32 cellular contexts compared by ENCODE assay signal in genomic region chr10:132618158-132618924, GRCh38.
DNase-seq lines count a peak whose midpoint lies in the region; ATAC-seq and TF ChIP-seq lines count a peak whose summit lies in the region.
"Had no signal": no experiment of that assay in that cellular context is flagged by ENCODE, and none has a peak within 500 bp of the region (broad histone marks: within the 10 kb centered on the region; RNA-seq: fewer than 3 reads in every experiment).

No MANE protein-coding gene starts in this region.

- peaks cover 0 to 19% (median 5%) of the 10 kb centered on the region in 4 donors for H3K36me3 ChIP-seq in esophagus muscularis mucosa
- H3K36me3 ChIP-seq: adrenal gland, transverse colon had no signal

- DNase-seq in AG10803 (ENCODE audit: low read depth) (peak; percentile 31), GM03348 (ENCODE audit: low spot score) (peak; percentile 37), esophagus muscularis mucosa (ENCODE audit: extremely low spot score) (no peak), left ventricle myocardium superior (no peak), activated gamma-delta T cell treated with Interleukin-2 at 50 U/mL for 16 hours (no peak), medulla oblongata (ENCODE audit: extremely low spot score) (no peak)
- DNase-seq: ACHN; activated CD4-positive, alpha-beta memory T cell treated with anti-CD3 and anti-CD28 coated beads for 36 hours; activated CD4-positive, CD25-positive, alpha-beta regulatory T cell treated with anti-CD3 and anti-CD28 coated beads, Interleukin-2, amount 50 U/mL, for 72 hours; activated CD8-positive, alpha-beta memory T cell treated with anti-CD3 and anti-CD28 coated beads, Interleukin-2, amount 50 U/mL, for 4 hours; activated naive CD4-positive, alpha-beta T cell treated with Interleukin-2 at 50 U/mL for 16 hours; adrenal gland; COR-L47; DMS53; GF-D8; heart right ventricle; Kasumi-1; mammary epithelial cell; MV-4-11; NCI-H146; NCI-H345; NCI-H69; occipital lobe; SIG-M5; stimulated activated CD4-positive, alpha-beta T cell treated with anti-CD3 and anti-CD28 coated beads, Interleukin-15, amount 100 ng/mL, for 24 hours; transverse colon had no signal

- TF ChIP-seq POLR2A in esophagus muscularis mucosa (IDR thresholded peaks at IDR 0.05; ENCODE audit: low read depth) = no peak

- H3K4me3 ChIP-seq in AG10803 (ENCODE audit: low read length) = no peak overlapping the region
- H3K4me3 ChIP-seq in esophagus muscularis mucosa = no peak overlapping the region
- H3K4me3 ChIP-seq: adrenal gland, BLaER1, body of pancreas, heart right ventricle, transverse colon had no signal

- H3K9me3 ChIP-seq in esophagus muscularis mucosa = peaks cover 0 to 18% (median 7%) of the 10 kb centered on the region in 4 donors

- TF ChIP-seq CTCF in AG10803 (conservative IDR thresholded peaks at IDR 0.05; ENCODE audit: low read length) (no peak), esophagus muscularis mucosa (IDR thresholded peaks at IDR 0.05) (no peak)

- H3K27me3 ChIP-seq in esophagus muscularis mucosa = no peaks in the 10 kb centered on the region
- H3K27me3 ChIP-seq: adrenal gland, BLaER1, body of pancreas, heart right ventricle, transverse colon had no signal

- peak overlapping the region; percentile 0 to 62 (median 26) for H3K27ac ChIP-seq in esophagus muscularis mucosa (replicated peaks in 1 of 4)
- H3K27ac ChIP-seq: adrenal gland, BLaER1, body of pancreas, heart right ventricle, transverse colon had no signal

- peaks cover 0 to 51% (median 41%) of the 10 kb centered on the region in 4 donors for H3K4me1 ChIP-seq in esophagus muscularis mucosa
- H3K4me1 ChIP-seq: adrenal gland, body of pancreas, transverse colon had no signal

- no peak for TF ChIP-seq EP300 in esophagus muscularis mucosa (IDR thresholded peaks at IDR 0.05)

- 56% methylated on average over 6 of the region's 6 CpGs for WGBS in esophagus muscularis mucosa

- ATAC-seq in left ventricle myocardium superior (peak; percentile 62), GM18520 (IDR thresholded peaks at IDR 0.05; ENCODE audit: unreplicated experiment) (no peak), GM21723 (IDR thresholded peaks at IDR 0.05; ENCODE audit: unreplicated experiment) (no peak)
- ATAC-seq: body of pancreas; natural killer cell treated with Interleukin-12 subunit alpha and Interleukin-12 subunit beta and Interleukin-15 and Interleukin-18, amount 100 ng/mL, for 72 hours; stimulated activated memory B cell treated with anti-CD40 and anti-IgM and Interleukin-4, amounts not matched to agents 10 μg/mL and 1 μg/mL and 100 μg/mL, for 72 hours had no signal

- intact Hi-C loops in esophagus muscularis mucosa (cut with DNase I) (no loop called here), left ventricle myocardium superior (cut with micrococcal nuclease) (no loop called here)

Comparison
In these comparisons a context has a peak if more than half of its experiments do, and no peak if none do; other contexts are left out.
1. DNase-seq: peak in AG10803 (single experiment) and GM03348 (single experiment); none in esophagus muscularis mucosa (single experiment), left ventricle myocardium superior (single experiment), activated gamma-delta T cell treated with Interleukin-2 at 50 U/mL for 16 hours (single experiment) and medulla oblongata (single experiment).